8 cellular contexts compared by ENCODE assay signal in the genomic region with DNA sequence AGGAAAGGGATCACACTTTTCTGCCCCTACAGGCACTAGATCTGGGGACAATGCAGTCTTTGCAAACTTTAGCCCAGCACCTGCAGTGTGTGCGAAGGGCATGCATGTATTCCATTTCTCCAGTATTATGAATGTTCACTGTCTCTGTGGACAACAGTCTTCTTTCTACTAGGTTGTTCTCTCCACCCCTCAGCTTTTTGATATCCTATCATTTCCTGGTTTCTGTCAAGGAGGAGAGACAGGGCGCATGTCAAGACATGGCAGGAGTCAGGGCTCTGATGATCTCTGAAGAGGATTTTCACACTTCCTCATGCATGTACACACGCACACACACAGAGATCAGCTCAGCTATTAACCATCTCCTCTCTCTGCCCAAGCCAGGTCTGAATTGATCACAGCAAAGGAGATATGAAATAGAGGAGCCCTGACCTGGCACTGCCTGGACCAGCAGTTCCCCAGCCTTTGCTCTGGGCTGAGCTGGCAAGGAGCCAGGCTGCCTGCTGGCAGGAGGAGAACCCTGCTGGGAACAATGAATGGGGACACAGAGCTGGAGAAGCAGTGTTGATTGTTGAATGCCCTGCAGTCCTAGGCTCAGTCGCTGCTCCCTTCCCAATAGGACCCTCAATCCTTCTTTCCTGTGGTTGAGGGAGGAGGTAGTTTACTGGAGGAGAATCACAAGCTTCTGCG. TPM values are rescaled to one million over a fixed set of nuclear protein-coding genes. Genes with fewer than 3 reads are reported as not detected.
DNase-seq lines count a peak whose midpoint lies in the region; ATAC-seq and TF ChIP-seq lines count a peak whose summit lies in the region.

No MANE protein-coding gene starts in this region.

- H3K79me2 ChIP-seq in mammary epithelial cell (ENCODE audit: insufficient read depth, low read length) (no peaks in the 10 kb centered on the region), mesendoderm (ENCODE audit: control insufficient read depth, insufficient read depth, low read length) (no peaks in the 10 kb centered on the region), osteoblast (ENCODE audit: insufficient read depth, low read length) (no peaks in the 10 kb centered on the region)

- H3K9me3 ChIP-seq in mammary epithelial cell (replicated peaks; ENCODE audit: insufficient read depth, low read length) (no peaks in the 10 kb centered on the region), osteoblast (ENCODE audit: low read depth, low read length) (no peaks in the 10 kb centered on the region)
- no peaks in the 10 kb centered on the region for H3K9me3 ChIP-seq in CD4-positive, alpha-beta memory T cell (ENCODE audit: control insufficient read depth in 1 of 2, low read length in 2 of 2)

- no peaks in the 10 kb centered on the region for H3K27me3 ChIP-seq in mammary epithelial cell (ENCODE audit: insufficient read depth, low read length)
- no peaks in the 10 kb centered on the region for H3K27me3 ChIP-seq in mesendoderm (ENCODE audit: insufficient read depth, low read length, poor library complexity)
- peaks cover 13% of the 10 kb centered on the region for H3K27me3 ChIP-seq in osteoblast (ENCODE audit: insufficient read depth, low read length)
- no peaks in the 10 kb centered on the region for H3K27me3 ChIP-seq in CD4-positive, alpha-beta memory T cell (ENCODE audit: insufficient read depth, low read length)

- no peak overlapping the region for H2BK15ac ChIP-seq in mesendoderm (replicated peaks; ENCODE audit: low read depth)

- no peak overlapping the region for H3K9ac ChIP-seq in mammary epithelial cell (ENCODE audit: insufficient read depth, low read length)
- H3K9ac ChIP-seq in mesendoderm (ENCODE audit: low read length): no peak overlapping the region

- H3K27ac Mint-ChIP-seq in CD4-positive, alpha-beta memory T cell: no peak overlapping the region

- no peak overlapping the region for H3K4me3 ChIP-seq in mammary epithelial cell (replicated peaks in 1 of 3; ENCODE audit: insufficient read depth in 1 of 3, low read depth in 2 of 3, low read length in 3 of 3)
- H3K4me3 ChIP-seq in mesendoderm (ENCODE audit: low read length): no peak overlapping the region
- H3K4me3 ChIP-seq in osteoblast (ENCODE audit: insufficient read depth, low read length): no peak overlapping the region
- no peak overlapping the region for H3K4me3 ChIP-seq in CD4-positive, alpha-beta memory T cell (ENCODE audit: low read length in 2 of 2)

- no peaks in the 10 kb centered on the region for H3K4me1 Mint-ChIP-seq in CD4-positive, alpha-beta memory T cell

- H3K27me3 Mint-ChIP-seq in CD4-positive, alpha-beta memory T cell: peaks cover 2 to 9% of the 10 kb centered on the region in 2 donors

- intact Hi-C loops in mammary epithelial cell (cut with micrococcal nuclease): no loop called here
- intact Hi-C loops in CD4-positive, alpha-beta memory T cell (cut with micrococcal nuclease): no loop called here

- in situ Hi-C loops in mammary epithelial cell (cut with MboI; ENCODE audit: low sequenced_read_pairs in 2 of 2): loop anchor here in 1 of 2 donors (25.0 kb wide), 1 partner anchor 321 kb away; a partner anchor contains a TSS

- H3K79me1 ChIP-seq in mesendoderm (ENCODE audit: low read length): no peaks in the 10 kb centered on the region

- H3K9me3 Mint-ChIP-seq in CD4-positive, alpha-beta memory T cell: no peaks in the 10 kb centered on the region

- H3K56ac ChIP-seq in mesendoderm (ENCODE audit: low read length): no peak overlapping the region

- H4K8ac ChIP-seq in mesendoderm (ENCODE audit: low read depth, low read length): no peak overlapping the region

- no peak overlapping the region for H2BK5ac ChIP-seq in mesendoderm (ENCODE audit: low read length)

- no peak overlapping the region for H3K4ac ChIP-seq in mesendoderm (ENCODE audit: low read depth, low read length)

- no peak overlapping the region for H2BK120ac ChIP-seq in mesendoderm (ENCODE audit: low read depth, low read length)

- H2AK5ac ChIP-seq in mesendoderm (ENCODE audit: low read length): no peak overlapping the region

- dilution Hi-C loops in mammary epithelial cell (cut with HindIII; ENCODE audit: low sequenced_read_pairs): no loop called here

- TF ChIP-seq CTCF in mammary epithelial cell (conservative IDR thresholded peaks at IDR 0.05 in 1 of 2, IDR thresholded peaks at IDR 0.05 in 1 of 2; ENCODE audit: extremely low read depth in 1 of 2, insufficient read depth in 1 of 2, low read depth in 1 of 2, low read length in 2 of 2) (no peak), osteoblast (IDR thresholded peaks at IDR 0.05; ENCODE audit: extremely low read depth, low read depth, low read length) (no peak)

- no peaks in the 10 kb centered on the region for H3K36me3 Mint-ChIP-seq in CD4-positive, alpha-beta memory T cell

- H4K5ac ChIP-seq in mesendoderm (ENCODE audit: low read length): no peak overlapping the region

- H3K27ac ChIP-seq in mammary epithelial cell (ENCODE audit: insufficient read depth, low read depth, low read length) (no peak overlapping the region), mesendoderm (ENCODE audit: low read depth, low read length) (no peak overlapping the region), osteoblast (ENCODE audit: low read depth, low read length) (no peak overlapping the region)
- no peak overlapping the region for H3K27ac ChIP-seq in CD4-positive, alpha-beta memory T cell (ENCODE audit: low read depth, low read length)

- no peaks in the 10 kb centered on the region for H3K36me3 ChIP-seq in mammary epithelial cell (ENCODE audit: insufficient read depth, low read length)
- no peaks in the 10 kb centered on the region for H3K36me3 ChIP-seq in mesendoderm (ENCODE audit: control insufficient read depth, insufficient read depth, low read length)
- no peaks in the 10 kb centered on the region for H3K36me3 ChIP-seq in osteoblast (ENCODE audit: insufficient read depth, low read length)
- no peaks in the 10 kb centered on the region for H3K36me3 ChIP-seq in CD4-positive, alpha-beta memory T cell (ENCODE audit: insufficient read depth, low read length)

- CTCF ChIA-PET in mammary epithelial cell (lab: Charles Lee; ENCODE audit: low non-redundant PET): interaction anchor here (0.6 kb wide), 1 partner anchor 1532 kb away, joined by 11 read pairs; no protein-coding TSS in a partner anchor
- CTCF ChIA-PET in CD4-positive, alpha-beta memory T cell (lab: Charles Lee; ENCODE audit: partially characterized antibody): interaction anchor here (1.4 kb wide), 2 partner anchors 11 to 17 kb away, joined by 4 to 6 read pairs; a partner anchor contains a TSS

- no peaks in the 10 kb centered on the region for H4K20me1 ChIP-seq in mammary epithelial cell (ENCODE audit: insufficient read depth, low read length)
- H4K20me1 ChIP-seq in osteoblast (ENCODE audit: insufficient read depth, low read length): no peaks in the 10 kb centered on the region

- H3K4me1 ChIP-seq in mammary epithelial cell (ENCODE audit: insufficient read depth, low read length) (peaks cover 6% of the 10 kb centered on the region), mesendoderm (ENCODE audit: control insufficient read depth, low read depth, low read length) (no peaks in the 10 kb centered on the region), osteoblast (ENCODE audit: insufficient read depth, low read length) (no peaks in the 10 kb centered on the region)
- no peaks in the 10 kb centered on the region for H3K4me1 ChIP-seq in CD4-positive, alpha-beta memory T cell (ENCODE audit: insufficient read depth, low read length)

- H3K23ac ChIP-seq in mesendoderm (ENCODE audit: low read length): no peak overlapping the region

- POLR2A ChIA-PET in CD4-positive, alpha-beta memory T cell (lab: Charles Lee; ENCODE audit: partially characterized antibody): no interaction called here

- no peak overlapping the region for H3K4me3 Mint-ChIP-seq in CD4-positive, alpha-beta memory T cell

- H3K18ac ChIP-seq in mesendoderm (ENCODE audit: low read length): no peak overlapping the region

- ATAC-seq in GM19467 (IDR thresholded peaks at IDR 0.05; ENCODE audit: unreplicated experiment) (no peak), GM21367 (IDR thresholded peaks at IDR 0.05; ENCODE audit: unreplicated experiment) (no peak)

- DNase-seq in DMS79 (lab: John Stamatoyannopoulos, UW) (peak; percentile 93), NCI-H2081 (lab: John Stamatoyannopoulos, UW) (peak; percentile 70 to 82), mammary epithelial cell (no peak), mesendoderm (peak; percentile 66), osteoblast (ENCODE audit: insufficient read length, low spot score, missing footprints) (no peak)
- DNase-seq in CD4-positive, alpha-beta memory T cell: no peak

- 64% methylated on average over 5 of the region's 5 CpGs for WGBS in mammary epithelial cell (ENCODE audit: low coverage, missing lambda C conversion rate)
- no CpG with 5 or more reads among the region's 5 CpGs for WGBS in mesendoderm (ENCODE audit: extremely low coverage, insufficient coverage, low lambda C conversion rate)

- H3K4me2 ChIP-seq in mammary epithelial cell (ENCODE audit: insufficient read depth, low read depth, low read length): no peak overlapping the region
- H3K4me2 ChIP-seq in mesendoderm (ENCODE audit: low read length): no peak overlapping the region
- H3K4me2 ChIP-seq in osteoblast (ENCODE audit: insufficient read depth, low read length): no peak overlapping the region

- BruUV-seq in mammary epithelial cell (replicated peaks; lab: Mats Ljungman, UMichigan): no TSS peak

- H2AFZ ChIP-seq in mammary epithelial cell (ENCODE audit: low read depth, low read length): peak overlapping the region; percentile 47
- no peak overlapping the region for H2AFZ ChIP-seq in osteoblast (ENCODE audit: low read length)

RNA-seq across cellular contexts. Expression of a gene that starts 2.6 kb away (rescaled TPM):
- total RNA-seq in mammary epithelial cell: not detected
- polyA plus RNA-seq in mammary epithelial cell: under 0.01 TPM
- polyA minus RNA-seq in mammary epithelial cell: not detected
- 0.01 TPM for polyA plus RNA-seq in mesendoderm (2013, experiment 1 of 2)
- 0.01 TPM for polyA plus RNA-seq in mesendoderm (2013, experiment 2 of 2)
- not detected in 2 replicates for total RNA-seq in osteoblast
- under 1 TPM; 0.12 to 0.19 TPM for total RNA-seq in CD4-positive, alpha-beta memory T cell
- polyA plus RNA-seq in CD4-positive, alpha-beta memory T cell: not detected

RNA-seq across cellular contexts. Expression of a gene that starts 10.5 kb away (rescaled TPM):
- total RNA-seq in mammary epithelial cell (10 to 100 TPM; 16.2 to 23.2 TPM), osteoblast (16.3 and 17.1 TPM in 2 replicates)
- 9.6 TPM for polyA plus RNA-seq in mammary epithelial cell
- polyA minus RNA-seq in mammary epithelial cell: 53.3 TPM
- polyA plus RNA-seq in mesendoderm (2013, experiment 1 of 2): 12.2 TPM
- polyA plus RNA-seq in mesendoderm (2013, experiment 2 of 2): 12.5 TPM
- 10 to 100 TPM; 23.1 to 24.7 TPM for total RNA-seq in CD4-positive, alpha-beta memory T cell
- 1 to 10 TPM in 1 of 2 donors, under 1 TPM in 1; 0.11 to 1.8 TPM for polyA plus RNA-seq in CD4-positive, alpha-beta memory T cell

RNA-seq across cellular contexts. Expression of a gene that starts 44.2 kb away (rescaled TPM):
- 10 to 100 TPM; 30.7 to 34.1 TPM for total RNA-seq in mammary epithelial cell
- polyA plus RNA-seq in mammary epithelial cell: 47.0 TPM
- 29.5 TPM for polyA minus RNA-seq in mammary epithelial cell
- 78.4 TPM for polyA plus RNA-seq in mesendoderm (2013, experiment 1 of 2)
- polyA plus RNA-seq in mesendoderm (2013, experiment 2 of 2): 79.1 TPM
- 40.4 and 40.9 TPM in 2 replicates for total RNA-seq in osteoblast
- 10 to 100 TPM; 17.2 to 17.4 TPM for total RNA-seq in CD4-positive, alpha-beta memory T cell
- 10 to 100 TPM; 25.3 to 29.4 TPM for polyA plus RNA-seq in CD4-positive, alpha-beta memory T cell

Comparison
In these comparisons a context has a peak if more than half of its experiments do, and no peak if none do; other contexts are left out.
1. DNase-seq: peak in DMS79 (single experiment), NCI-H2081 (2 of 2) and mesendoderm (single experiment); none in mammary epithelial cell (single experiment), osteoblast (single experiment) and CD4-positive, alpha-beta memory T cell (0 of 5).